In genomic region chr14:90161129-90161528, GRCh38 we compare ENCODE assay signal across 25 cellular contexts.
"Had no signal": no experiment of that assay in that cellular context is flagged by ENCODE, and none has a peak within 500 bp of the region (broad histone marks: within the 10 kb centered on the region; RNA-seq: fewer than 3 reads in every experiment).

No MANE protein-coding gene starts in this region.

- H3K79me2 ChIP-seq: hepatocyte had no signal

- H3K27me3 ChIP-seq: colonic mucosa, dorsolateral prefrontal cortex, esophagus muscularis mucosa, gastrocnemius medialis, gastroesophageal sphincter, hepatocyte had no signal

- H3K36me3 ChIP-seq: colonic mucosa, esophagus muscularis mucosa, esophagus squamous epithelium, gastrocnemius medialis, gastroesophageal sphincter, heart left ventricle, heart right ventricle had no signal

- DNase-seq: colonic mucosa; cortex of kidney; dermis blood vessel endothelial cell; dorsolateral prefrontal cortex; effector CD4-positive, alpha-beta T cell; effector CD8-positive, alpha-beta T cell; effector memory CD4-positive, alpha-beta T cell; effector memory CD8-positive, alpha-beta T cell; endodermal cell; erythroblast; esophagus squamous epithelium; foreskin fibroblast; foreskin keratinocyte; foreskin melanocyte; gastrocnemius medialis; glutamatergic neuron; head of caudate nucleus; heart left ventricle; heart right ventricle had no signal

- H3K4me3 ChIP-seq: colonic mucosa, coronary artery, dorsolateral prefrontal cortex, esophagus muscularis mucosa, esophagus squamous epithelium, gastrocnemius medialis, gastroesophageal sphincter, heart left ventricle, heart right ventricle, hepatocyte had no signal

- H3K4me1 ChIP-seq: colonic mucosa, esophagus muscularis mucosa, esophagus squamous epithelium, foreskin keratinocyte, gastrocnemius medialis, gastroesophageal sphincter had no signal

- H2AFZ ChIP-seq: hepatocyte had no signal

- H3K9me3 ChIP-seq: colonic mucosa, esophagus muscularis mucosa, esophagus squamous epithelium, gastrocnemius medialis, gastroesophageal sphincter, heart left ventricle, heart right ventricle had no signal

- H3K4me2 ChIP-seq: hepatocyte had no signal

- H3K27ac ChIP-seq: colonic mucosa, coronary artery, epithelial cell of prostate, esophagus muscularis mucosa, esophagus squamous epithelium, foreskin keratinocyte, gastrocnemius medialis, gastroesophageal sphincter, heart left ventricle, heart right ventricle, hepatocyte had no signal

- ATAC-seq: effector memory CD8-positive, alpha-beta T cell; esophagus mucosa; foreskin keratinocyte; gastrocnemius medialis; gastroesophageal sphincter; heart left ventricle; heart right ventricle had no signal
